In genomic region chr19:12581100-12581499, GRCh38 we compare ENCODE assay signal across 22 cellular contexts. TPM values are rescaled to one million over a fixed set of nuclear protein-coding genes. Genes with fewer than 3 reads are reported as not detected.
DNase-seq lines count a peak whose midpoint lies in the region; ATAC-seq, FAIRE-seq and TF ChIP-seq lines count a peak whose summit lies in the region.
"Had no signal": no experiment of that assay in that cellular context is flagged by ENCODE, and none has a peak within 500 bp of the region (broad histone marks: within the 10 kb centered on the region; RNA-seq: fewer than 3 reads in every experiment).

No MANE protein-coding gene starts in this region.

- H3K27me3 ChIP-seq in BLaER1 treated with 17β-estradiol and CSF1 and Interleukin-3, amounts not matched to agents 10 nM and 100 nM = no peaks in the 10 kb centered on the region
- H3K27me3 ChIP-seq in K562 (ENCODE audit: control insufficient read depth in 2 of 2, insufficient read depth in 2 of 2, low read length in 2 of 2) (no peaks in the 10 kb centered on the region), osteoblast (ENCODE audit: insufficient read depth, low read length) (no peaks in the 10 kb centered on the region)
- H3K27me3 ChIP-seq: BE2C had no signal

- no peak for FAIRE-seq in K562 (lab: Jason Lieb, UNC)
- FAIRE-seq: A549, G401.6 had no signal

- no peaks in the 10 kb centered on the region for H3K9me1 ChIP-seq in K562 (ENCODE audit: control insufficient read depth, insufficient read depth, low read length)

- H2AFZ ChIP-seq in K562 (ENCODE audit: low read depth, low read length) (no peak overlapping the region), osteoblast (ENCODE audit: low read length) (no peak overlapping the region)

- no TSS peak for BruUV-seq in K562 (replicated peaks; lab: Mats Ljungman, UMichigan)

- H3K4me1 ChIP-seq in BLaER1 treated with 17β-estradiol and CSF1 and Interleukin-3, amounts not matched to agents 10 nM and 100 nM = no peaks in the 10 kb centered on the region
- H3K4me1 ChIP-seq in HEK293 (ENCODE audit: control insufficient read depth, insufficient read depth, low read length) (no peaks in the 10 kb centered on the region), K562 (replicated peaks in 1 of 2; ENCODE audit: control insufficient read depth in 2 of 2, insufficient read depth in 2 of 2, low read length in 2 of 2) (no peaks in the 10 kb centered on the region), osteoblast (ENCODE audit: insufficient read depth, low read length) (no peaks in the 10 kb centered on the region)
- H3K4me1 ChIP-seq: A549, BE2C had no signal

- no peak for TF ChIP-seq RAD21 in K562 (CRISPR knock-in tag; conservative IDR thresholded peaks at IDR 0.05 in 1 of 2, IDR thresholded peaks at IDR 0.05 in 1 of 2)

- intact Hi-C loops in K562 (cut with micrococcal nuclease) (no loop called here), Right ventricle myocardium superior (cut with DNase I) (no loop called here)

- in situ Hi-C loops in K562 (cut with MboI) = no loop called here

- H3K4me2 ChIP-seq in BLaER1 treated with 17β-estradiol and CSF1 and Interleukin-3, amounts not matched to agents 10 nM and 100 nM = no peak overlapping the region
- no peak overlapping the region for H3K4me2 ChIP-seq in K562 (ENCODE audit: insufficient read depth, low read length)
- no peak overlapping the region for H3K4me2 ChIP-seq in osteoblast (ENCODE audit: insufficient read depth, low read length)
- H3K4me2 ChIP-seq: A549, KMS-11 had no signal

- peaks cover 43 to 75% (median 49%) of the 10 kb centered on the region in 11 experiments for H3K9me3 ChIP-seq in BLaER1 treated with 17β-estradiol and CSF1 and Interleukin-3, amounts not matched to agents 10 nM and 100 nM (replicated peaks in 1 of 11)
- H3K9me3 ChIP-seq in HEK293 (ENCODE audit: control insufficient read depth, insufficient read depth, low read depth, low read length) (no peaks in the 10 kb centered on the region), K562 (replicated peaks; ENCODE audit: control insufficient read depth, insufficient read depth, low read depth, low read length) (peaks cover 18% of the 10 kb centered on the region), osteoblast (ENCODE audit: low read depth, low read length) (peaks cover 29% of the 10 kb centered on the region)
- H3K9me3 ChIP-seq: BE2C had no signal

- POLR2A ChIA-PET in HEK293 (lab: Yijun Ruan, JAX) (interaction anchor here (1.4 kb wide), 1 partner anchor 30 kb away, joined by 3 read pairs; the partner anchor contains the start of genes ZNF490 and ZNF791), K562 (lab: Yijun Ruan, JAX) (no interaction called here)

- no peak for TF ChIP-seq EP300 in K562 (IDR thresholded peaks at IDR 0.05; ENCODE audit: low read length)

- H4K20me1 ChIP-seq in BLaER1 treated with 17β-estradiol and CSF1 and Interleukin-3, amounts not matched to agents 10 nM and 100 nM = no peaks in the 10 kb centered on the region
- H4K20me1 ChIP-seq in K562 (replicated peaks; ENCODE audit: control insufficient read depth, insufficient read depth, low read length) (no peaks in the 10 kb centered on the region), osteoblast (ENCODE audit: insufficient read depth, low read length) (no peaks in the 10 kb centered on the region)

- H3K4me3 ChIP-seq in BLaER1 treated with 17β-estradiol and CSF1 and Interleukin-3, amounts not matched to agents 10 nM and 100 nM = peak overlapping the region in 6 of 10 experiments; percentile 4 to 36 (median 22); a peak in 5 of 20 replicates
- H3K4me3 ChIP-seq in HEK293 (ENCODE audit: low read depth, low read length) (no peak overlapping the region), K562 (no peak overlapping the region), osteoblast (ENCODE audit: insufficient read depth, low read length) (peak overlapping the region; percentile 6)
- H3K4me3 ChIP-seq: A549 had no signal

- CTCF ChIA-PET in HEK293 (lab: Yijun Ruan, JAX) = interaction anchor here (0.6 kb wide), 1 partner anchor 1136 kb away, joined by 4 read pairs; no protein-coding TSS in a partner anchor
- CTCF ChIA-PET in K562 (lab: Yijun Ruan, JAX; ENCODE audit: low intra/inter-chr PET ratio) = no interaction called here

- no peaks in the 10 kb centered on the region for H3K79me2 ChIP-seq in K562 (ENCODE audit: control insufficient read depth, insufficient read depth, low read length)
- H3K79me2 ChIP-seq in osteoblast (ENCODE audit: insufficient read depth, low read length) = no peaks in the 10 kb centered on the region

- no peak for TF ChIP-seq POLR2A in K562 (conservative IDR thresholded peaks at IDR 0.05)

- no peak overlapping the region for H3K9ac ChIP-seq in BLaER1 treated with 17β-estradiol and CSF1 and Interleukin-3, amounts not matched to agents 10 nM and 100 nM
- no peak overlapping the region for H3K9ac ChIP-seq in K562 (ENCODE audit: insufficient read depth in 1 of 2, low read depth in 2 of 2, low read length in 2 of 2)
- H3K9ac ChIP-seq: KMS-11 had no signal

- TF ChIP-seq CTCF in HEK293 (tag by site-specific recombination; IDR thresholded peaks at IDR 0.05) (no peak), K562 (IDR thresholded peaks at IDR 0.05 in 2 of 3, conservative IDR thresholded peaks at IDR 0.05 in 1 of 3; ENCODE audit: insufficient read depth in 2 of 3, low read depth in 1 of 3, low read length in 3 of 3) (no peak), osteoblast (IDR thresholded peaks at IDR 0.05; ENCODE audit: extremely low read depth, low read depth, low read length) (no peak)

- ATAC-seq in K562 (no peak), Right ventricle myocardium superior (ENCODE audit: poor library complexity) (no peak), HG03565 (IDR thresholded peaks at IDR 0.05; ENCODE audit: unreplicated experiment) (no peak)
- ATAC-seq: A549, Right ventricle myocardium inferior had no signal

- WGBS in K562 (ENCODE audit: insufficient coverage, low coverage, missing lambda C conversion rate) = 88% methylated on average over 9 of the region's 9 CpGs

- DNase-seq in K562 (ENCODE audit: extremely low read depth in 1 of 4, low spot score in 3 of 4) (no peak), osteoblast (ENCODE audit: insufficient read length, low spot score, missing footprints) (no peak), Right ventricle myocardium superior (no peak), ecto neural progenitor cell (ENCODE audit: low spot score) (no peak)
- DNase-seq: BE2C; CD4-positive, alpha-beta T cell; GOT3; NCI-H1105; NCI-H146; NCI-H2081; NCI-H2171; NCI-H345; NCI-H524; NCI-H82 had no signal

- peaks cover 64 to 91% (median 67%) of the 10 kb centered on the region in 11 experiments for H3K36me3 ChIP-seq in BLaER1 treated with 17β-estradiol and CSF1 and Interleukin-3, amounts not matched to agents 10 nM and 100 nM
- H3K36me3 ChIP-seq in HEK293 (ENCODE audit: control insufficient read depth in 2 of 2, insufficient read depth in 1 of 2, low read length in 2 of 2) (peaks cover 8 to 43% of the 10 kb centered on the region in 2 experiments; a peak in 2 of 3 replicates), K562 (ENCODE audit: control insufficient read depth, insufficient read depth, low read length) (peaks cover 19% of the 10 kb centered on the region), osteoblast (ENCODE audit: insufficient read depth, low read length) (peaks cover 35% of the 10 kb centered on the region)

- no peak overlapping the region for H3K27ac ChIP-seq in BLaER1 treated with 17β-estradiol and CSF1 and Interleukin-3, amounts not matched to agents 10 nM and 100 nM
- H3K27ac ChIP-seq in HEK293 (ENCODE audit: extremely low read depth, low read depth, low read length) = no peak overlapping the region
- no peak overlapping the region for H3K27ac ChIP-seq in K562 (ENCODE audit: extremely low read depth, low read depth, low read length)
- H3K27ac ChIP-seq in osteoblast (ENCODE audit: low read depth, low read length) = no peak overlapping the region
- H3K27ac ChIP-seq: A549, HL-60, KMS-11 had no signal

RNA-seq across cellular contexts. Expression of gene ZNF490, which starts 29.5 kb away (rescaled TPM):
- total RNA-seq in K562 (2011; cell fraction: chromatin; rRNA removed; ENCODE audit: low replicate concordance) = 18.1 and 24.6 TPM in 2 replicates
- total RNA-seq in K562 (2011; cell fraction: nucleolus; rRNA removed) = 16.8 and 18.8 TPM in 2 replicates
- 15.3 and 17.7 TPM in 2 replicates for total RNA-seq in K562 (2011; cell fraction: nucleoplasm; rRNA removed)
- total RNA-seq in K562 (2014; rRNA removed) (4.5 and 6.2 TPM in 2 replicates), K562 (2014; rRNA removed; fragmentation: Illumina TruSeq; extraction: Trizol) (8.0 and 8.3 TPM in 2 replicates), K562 (2015; rRNA removed; fragmentation: Illumina TruSeq; extraction: Trizol) (5.1 and 6.2 TPM in 2 replicates), K562 (2021) (6.7 and 7.1 TPM in 2 replicates), osteoblast (8.7 and 10.6 TPM in 2 replicates), Right ventricle myocardium superior (3.9 TPM)
- polyA plus RNA-seq in K562 (2011; rRNA removed) (3.2 and 4.4 TPM in 2 replicates), K562 (2014; fragmentation: Illumina TruSeq; extraction: Trizol) (2.4 TPM in 2 replicates), K562 (2014; fragmentation: Nextera tagmentation; extraction: Ambion mirVana) (1 to 10 TPM in 1 of 2 experiments, under 1 TPM in 1; 0.90 to 1.5 TPM), K562 (2014; rRNA removed) (1.9 and 2.2 TPM in 2 replicates)
- polyA plus RNA-seq in K562 (2011; cell fraction: cytosol; rRNA removed) = 1.4 and 2.6 TPM in 2 replicates
- 2.0 and 3.0 TPM in 2 replicates for polyA plus RNA-seq in K562 (2011; cell fraction: nucleus; rRNA removed)
- polyA plus RNA-seq in K562 (2012) = 1.1 and 2.4 TPM in 2 replicates
- 19.0 and 20.4 TPM in 2 replicates for polyA minus RNA-seq in K562 (2011; rRNA and poly(A)+ RNA removed)
- 6.7 and 7.1 TPM in 2 replicates for polyA minus RNA-seq in K562 (2011; cell fraction: cytosol; rRNA and poly(A)+ RNA removed)
- 7.1 and 8.6 TPM in 2 replicates for polyA minus RNA-seq in K562 (2011; cell fraction: nucleus; rRNA and poly(A)+ RNA removed)

RNA-seq across cellular contexts. Expression of gene ZNF791, which starts 29.6 kb away (rescaled TPM):
- total RNA-seq in K562 (2011; cell fraction: chromatin; rRNA removed; ENCODE audit: low replicate concordance) = 35.0 and 62.7 TPM in 2 replicates
- total RNA-seq in K562 (2011; cell fraction: nucleolus; rRNA removed) = 22.1 and 27.2 TPM in 2 replicates
- total RNA-seq in K562 (2011; cell fraction: nucleoplasm; rRNA removed) = 28.1 and 38.2 TPM in 2 replicates
- total RNA-seq in K562 (2014; rRNA removed) = 8.9 and 9.6 TPM in 2 replicates
- total RNA-seq in K562 (2014; rRNA removed; fragmentation: Illumina TruSeq; extraction: Trizol) = 17.4 TPM in 2 replicates
- total RNA-seq in K562 (2015; rRNA removed; fragmentation: Illumina TruSeq; extraction: Trizol) = 11.7 and 14.4 TPM in 2 replicates
- total RNA-seq in K562 (2021) = 12.0 and 13.2 TPM in 2 replicates
- 15.8 and 16.9 TPM in 2 replicates for polyA plus RNA-seq in K562 (2011; rRNA removed)
- 8.4 and 13.9 TPM in 2 replicates for polyA plus RNA-seq in K562 (2011; cell fraction: cytosol; rRNA removed)
- 8.4 and 10.8 TPM in 2 replicates for polyA plus RNA-seq in K562 (2011; cell fraction: nucleus; rRNA removed)
- 12.4 and 13.7 TPM in 2 replicates for polyA plus RNA-seq in K562 (2012)
- polyA plus RNA-seq in K562 (2014; fragmentation: Illumina TruSeq; extraction: Trizol) = 18.9 and 22.7 TPM in 2 replicates
- 10 to 100 TPM in 1 of 2 experiments, 1 to 10 TPM in 1; 7.8 to 13.1 TPM for polyA plus RNA-seq in K562 (2014; fragmentation: Nextera tagmentation; extraction: Ambion mirVana)
- polyA plus RNA-seq in K562 (2014; rRNA removed) = 8.2 and 11.9 TPM in 2 replicates
- polyA minus RNA-seq in K562 (2011; rRNA and poly(A)+ RNA removed) = 18.1 and 24.3 TPM in 2 replicates
- 14.1 and 22.8 TPM in 2 replicates for polyA minus RNA-seq in K562 (2011; cell fraction: cytosol; rRNA and poly(A)+ RNA removed)
- polyA minus RNA-seq in K562 (2011; cell fraction: nucleus; rRNA and poly(A)+ RNA removed) = 5.5 and 12.9 TPM in 2 replicates
- 16.5 and 16.6 TPM in 2 replicates for total RNA-seq in osteoblast
- 14.5 TPM for total RNA-seq in Right ventricle myocardium superior

RNA-seq across cellular contexts. Expression of gene ZNF564, which starts 29.8 kb away (rescaled TPM):
- 33.3 and 61.8 TPM in 2 replicates for total RNA-seq in K562 (2011; cell fraction: chromatin; rRNA removed; ENCODE audit: low replicate concordance)
- total RNA-seq in K562 (2011; cell fraction: nucleolus; rRNA removed) = 28.2 and 30.7 TPM in 2 replicates
- 39.2 and 48.5 TPM in 2 replicates for total RNA-seq in K562 (2011; cell fraction: nucleoplasm; rRNA removed)
- 5.2 and 6.7 TPM in 2 replicates for total RNA-seq in K562 (2014; rRNA removed)
- 7.0 and 10.8 TPM in 2 replicates for total RNA-seq in K562 (2014; rRNA removed; fragmentation: Illumina TruSeq; extraction: Trizol)
- total RNA-seq in K562 (2015; rRNA removed; fragmentation: Illumina TruSeq; extraction: Trizol) = 6.1 and 6.4 TPM in 2 replicates
- 6.0 and 8.1 TPM in 2 replicates for total RNA-seq in K562 (2021)
- 4.5 and 5.4 TPM in 2 replicates for polyA plus RNA-seq in K562 (2011; rRNA removed)
- 0.78 and 1.9 TPM in 2 replicates for polyA plus RNA-seq in K562 (2011; cell fraction: cytosol; rRNA removed)
- 5.6 and 6.1 TPM in 2 replicates for polyA plus RNA-seq in K562 (2011; cell fraction: nucleus; rRNA removed)
- 3.7 and 4.5 TPM in 2 replicates for polyA plus RNA-seq in K562 (2012)
- polyA plus RNA-seq in K562 (2014; fragmentation: Illumina TruSeq; extraction: Trizol) = 5.1 TPM in 2 replicates
- polyA plus RNA-seq in K562 (2014; fragmentation: Nextera tagmentation; extraction: Ambion mirVana) = 1 to 10 TPM; 1.4 to 2.1 TPM
- polyA plus RNA-seq in K562 (2014; rRNA removed) = 4.0 and 5.6 TPM in 2 replicates
- polyA minus RNA-seq in K562 (2011; rRNA and poly(A)+ RNA removed) = 13.8 and 21.2 TPM in 2 replicates
- 2.4 and 5.1 TPM in 2 replicates for polyA minus RNA-seq in K562 (2011; cell fraction: cytosol; rRNA and poly(A)+ RNA removed)
- polyA minus RNA-seq in K562 (2011; cell fraction: nucleus; rRNA and poly(A)+ RNA removed) = 9.7 and 17.8 TPM in 2 replicates
- 7.4 and 9.0 TPM in 2 replicates for total RNA-seq in osteoblast
- 9.9 TPM for total RNA-seq in Right ventricle myocardium superior

Comparison
In these comparisons a context has a peak if more than half of its experiments do, and no peak if none do; other contexts are left out.
1. H3K4me3 ChIP-seq: peak in BLaER1 treated with 17β-estradiol and CSF1 and Interleukin-3, amounts not matched to agents 10 nM and 100 nM (6 of 10) and osteoblast (single experiment); none in HEK293 (single experiment) and K562 (single experiment).